38 cellular contexts compared by ENCODE assay signal in the genomic region with DNA sequence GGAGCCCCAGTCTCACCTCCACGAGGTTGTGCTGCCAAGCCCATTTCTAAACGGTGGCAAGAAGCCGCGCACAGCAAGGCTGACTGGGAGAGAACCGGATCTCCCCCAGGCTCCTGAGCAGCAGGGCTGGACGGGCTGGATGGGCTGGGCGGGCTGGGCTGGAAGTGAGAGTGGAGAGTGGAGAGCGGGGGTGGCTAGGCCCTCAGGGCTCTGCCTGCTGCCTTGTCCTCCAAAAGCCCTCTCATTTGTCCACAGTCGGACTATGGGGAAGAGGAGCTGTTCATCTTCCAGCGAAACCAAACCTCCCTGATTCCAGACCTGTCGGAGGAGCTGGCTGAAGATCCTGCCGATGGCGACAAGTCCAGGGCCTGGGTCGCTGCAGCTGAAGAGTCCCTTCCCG. TPM values are rescaled to one million over a fixed set of nuclear protein-coding genes. Genes with fewer than 3 reads are reported as not detected.
"Had no signal": no experiment of that assay in that cellular context is flagged by ENCODE, and none has a peak within 500 bp of the region (broad histone marks: within the 10 kb centered on the region; RNA-seq: fewer than 3 reads in every experiment).

No MANE protein-coding gene starts in this region.

- FAIRE-seq: astrocyte, bronchial epithelial cell, TTC549 had no signal

- H3K9me3 ChIP-seq: adrenal gland, body of pancreas had no signal

- H3K36me3 ChIP-seq: adrenal gland, brain microvascular endothelial cell, cardiac muscle cell had no signal

- ATAC-seq: activated CD8-positive, alpha-beta T cell treated with anti-CD3 and anti-CD28 coated beads for 36 hours; activated naive CD4-positive, alpha-beta T cell treated with anti-CD3 and anti-CD28 coated beads, Interleukin-2, amount 50 U/mL, for 72 hours; activated T-cell treated with anti-CD3 and anti-CD28 coated beads, Interleukin-2, amount 50 U/mL, for 4 hours; activated T-cell treated with anti-CD3 and anti-CD28 coated beads, Interleukin-2, amount 50 U/mL, for 72 hours; activated T-helper 17 cell treated with anti-CD3 and anti-CD28 coated beads, Interleukin-2, amount 50 U/mL, for 72 hours; body of pancreas had no signal

- H3K4me3 ChIP-seq: adrenal gland, body of pancreas, cardiac muscle cell had no signal

- DNase-seq: activated B cell treated with CpG ODN at 0.5 μM for 24 hours; activated CD4-positive, alpha-beta memory T cell treated with anti-CD3 and anti-CD28 coated beads for 36 hours; activated CD4-positive, alpha-beta T cell treated with anti-CD3 and anti-CD28 coated beads for 4 hours; activated CD4-positive, alpha-beta T cell treated with anti-CD3 and anti-CD28 coated beads, Interleukin-2, amount 10 ng/mL, durations not matched to agents 24 days and 14 days; activated CD4-positive, alpha-beta T cell treated with anti-CD3 and anti-CD28 coated beads, Interleukin-2, amount 50 U/mL, for 1 hour; activated CD4-positive, alpha-beta T cell treated with anti-CD3 and anti-CD28 coated beads, Interleukin-2, amount 50 U/mL, for 4 hours; activated CD4-positive, CD25-positive, alpha-beta regulatory T cell treated with anti-CD3 and anti-CD28 coated beads, Interleukin-2, amount 50 U/mL, for 72 hours; activated CD8-positive, alpha-beta memory T cell treated with anti-CD3 and anti-CD28 coated beads, Interleukin-2, amount 50 U/mL, for 4 hours; activated CD8-positive, alpha-beta T cell treated with anti-CD3 and anti-CD28 coated beads for 36 hours; activated effector memory CD4-positive, alpha-beta T cell treated with anti-CD3 and anti-CD28 coated beads, Interleukin-2, amount 50 U/mL, for 16 hours; activated gamma-delta T cell treated with Interleukin-2 at 50 U/mL for 16 hours; activated naive CD4-positive, alpha-beta T cell; activated naive CD4-positive, alpha-beta T cell treated with anti-CD3 and anti-CD28 coated beads for 36 hours; activated naive CD4-positive, alpha-beta T cell treated with anti-CD3 and anti-CD28 coated beads, Interleukin-2, amount 50 U/mL, for 16 hours; activated naive CD8-positive, alpha-beta T cell treated with anti-CD3 and anti-CD28 coated beads for 36 hours; activated T-cell treated with anti-CD3 and anti-CD28 coated beads for 4 hours; activated T-cell treated with anti-CD3 and anti-CD28 coated beads, Interleukin-2, amount 50 U/mL, for 1 hour; activated T-cell treated with anti-CD3 and anti-CD28 coated beads, Interleukin-2, amount 50 U/mL, for 4 hours; activated T-cell treated with anti-CD3 and anti-CD28 coated beads, Interleukin-2, amount 50 U/mL, for 72 hours; adrenal gland; amniotic stem cell; aorta; body of pancreas; brain microvascular endothelial cell; caudate nucleus; cerebellar nuclear complex; T-helper 1 cell; T-helper 2 cell; T-helper 9 cell had no signal

- H3K27ac ChIP-seq: adrenal gland, body of pancreas, brain microvascular endothelial cell, cardiac muscle cell, VCaP had no signal

- H3K27me3 ChIP-seq: adrenal gland, body of pancreas, brain microvascular endothelial cell, cardiac muscle cell had no signal

RNA-seq across cellular contexts. Expression of a gene that starts 3.2 kb away (rescaled TPM):
- total RNA-seq: activated CD4-positive, alpha-beta T cell treated with anti-CD3 and anti-CD28 coated beads, Interleukin-2, amount 10 ng/mL, durations not matched to agents 24 days and 14 days; activated T-helper 1 cell treated with anti-CD3 and anti-CD28 coated beads, Interleukin-12 subunit alpha, Interleukin-12 subunit beta, Interleukin-2, Interleukin-4 antibody, amounts not matched to agents 30 ng/mL and 10 ng/mL and 1 ng/mL, durations not matched to agents 14 hours and 24 hours and 36 hours; activated T-helper 17 cell treated with anti-CD3 and anti-CD28 coated beads, Interleukin-2, amount 50 U/mL, for 72 hours had no signal

RNA-seq across cellular contexts. Expression of a gene that starts 50.6 kb away (rescaled TPM):
- total RNA-seq: activated B cell treated with CpG ODN at 0.5 μM for 24 hours; activated CD4-positive, alpha-beta memory T cell treated with anti-CD3 and anti-CD28 coated beads for 36 hours; activated CD4-positive, alpha-beta T cell treated with anti-CD3 and anti-CD28 coated beads, Interleukin-2, amount 10 ng/mL, durations not matched to agents 24 days and 14 days; activated CD8-positive, alpha-beta memory T cell treated with anti-CD3 and anti-CD28 coated beads for 36 hours; activated CD8-positive, alpha-beta T cell treated with anti-CD3 and anti-CD28 coated beads for 36 hours; activated naive CD4-positive, alpha-beta T cell treated with anti-CD3 and anti-CD28 coated beads for 36 hours; activated naive CD4-positive, alpha-beta T cell treated with anti-CD3 and anti-CD28 coated beads, Interleukin-2, amount 50 U/mL, for 72 hours; activated naive CD8-positive, alpha-beta T cell treated with anti-CD3 and anti-CD28 coated beads for 36 hours; activated T-cell treated with anti-CD3 and anti-CD28 coated beads, Interleukin-2, amount 50 U/mL, for 4 hours; activated T-cell treated with anti-CD3 and anti-CD28 coated beads, Interleukin-2, amount 50 U/mL, for 72 hours; activated T-helper 1 cell treated with anti-CD3 and anti-CD28 coated beads, Interleukin-12 subunit alpha, Interleukin-12 subunit beta, Interleukin-2, Interleukin-4 antibody, amounts not matched to agents 30 ng/mL and 10 ng/mL and 1 ng/mL, durations not matched to agents 14 hours and 24 hours and 36 hours; activated T-helper 17 cell treated with anti-CD3 and anti-CD28 coated beads, Interleukin-2, amount 50 U/mL, for 72 hours; adrenal gland; aorta; body of pancreas; bronchial epithelial cell had no signal
- polyA plus RNA-seq: aorta had no signal
